Comparison of ENCODE assay signal across 1 cellular context in the genomic region with DNA sequence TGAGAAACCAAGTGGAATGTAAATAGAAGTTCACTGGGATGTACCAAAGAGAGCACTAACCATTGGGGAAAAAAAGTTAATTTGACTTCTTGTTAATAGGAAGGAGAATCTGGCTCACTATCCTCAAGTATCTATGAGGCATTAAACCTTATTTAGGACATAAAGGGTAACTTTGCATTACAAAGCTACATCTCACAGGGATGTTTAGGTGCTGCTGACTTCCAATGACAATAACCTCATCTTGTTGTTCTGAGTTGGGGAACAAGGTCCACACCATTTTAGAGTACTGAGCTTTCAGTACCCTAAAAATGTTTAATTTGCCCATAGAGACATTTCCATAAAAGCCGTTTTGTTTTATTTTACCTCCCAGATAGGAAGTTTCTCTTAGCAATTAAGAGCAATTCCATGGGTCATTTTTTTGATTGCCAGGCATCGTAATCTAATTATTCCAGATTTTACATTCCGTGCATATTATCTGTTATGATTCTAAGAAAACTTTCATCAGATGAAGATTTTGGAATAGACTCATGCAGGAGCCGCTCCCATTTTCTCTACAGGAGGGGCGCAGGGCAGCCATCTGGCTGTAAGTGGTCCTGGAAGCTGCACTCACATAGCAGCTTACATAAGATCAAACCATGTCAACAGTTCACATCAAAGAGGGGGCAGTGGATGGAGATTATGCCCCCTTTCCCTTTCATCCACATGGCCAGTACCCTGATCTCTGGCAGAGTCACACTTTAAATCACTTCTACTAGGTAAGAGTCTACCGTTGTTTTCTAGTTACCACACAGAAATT.
TF ChIP-seq lines count a peak whose summit lies in the region.

No MANE protein-coding gene starts in this region.

TF ChIP-seq in GM23338, 12 proteins besides CTCF, POLR2A, EP300 and RAD21 (continued from another document):
- TF ChIP-seq, protein P1, sequence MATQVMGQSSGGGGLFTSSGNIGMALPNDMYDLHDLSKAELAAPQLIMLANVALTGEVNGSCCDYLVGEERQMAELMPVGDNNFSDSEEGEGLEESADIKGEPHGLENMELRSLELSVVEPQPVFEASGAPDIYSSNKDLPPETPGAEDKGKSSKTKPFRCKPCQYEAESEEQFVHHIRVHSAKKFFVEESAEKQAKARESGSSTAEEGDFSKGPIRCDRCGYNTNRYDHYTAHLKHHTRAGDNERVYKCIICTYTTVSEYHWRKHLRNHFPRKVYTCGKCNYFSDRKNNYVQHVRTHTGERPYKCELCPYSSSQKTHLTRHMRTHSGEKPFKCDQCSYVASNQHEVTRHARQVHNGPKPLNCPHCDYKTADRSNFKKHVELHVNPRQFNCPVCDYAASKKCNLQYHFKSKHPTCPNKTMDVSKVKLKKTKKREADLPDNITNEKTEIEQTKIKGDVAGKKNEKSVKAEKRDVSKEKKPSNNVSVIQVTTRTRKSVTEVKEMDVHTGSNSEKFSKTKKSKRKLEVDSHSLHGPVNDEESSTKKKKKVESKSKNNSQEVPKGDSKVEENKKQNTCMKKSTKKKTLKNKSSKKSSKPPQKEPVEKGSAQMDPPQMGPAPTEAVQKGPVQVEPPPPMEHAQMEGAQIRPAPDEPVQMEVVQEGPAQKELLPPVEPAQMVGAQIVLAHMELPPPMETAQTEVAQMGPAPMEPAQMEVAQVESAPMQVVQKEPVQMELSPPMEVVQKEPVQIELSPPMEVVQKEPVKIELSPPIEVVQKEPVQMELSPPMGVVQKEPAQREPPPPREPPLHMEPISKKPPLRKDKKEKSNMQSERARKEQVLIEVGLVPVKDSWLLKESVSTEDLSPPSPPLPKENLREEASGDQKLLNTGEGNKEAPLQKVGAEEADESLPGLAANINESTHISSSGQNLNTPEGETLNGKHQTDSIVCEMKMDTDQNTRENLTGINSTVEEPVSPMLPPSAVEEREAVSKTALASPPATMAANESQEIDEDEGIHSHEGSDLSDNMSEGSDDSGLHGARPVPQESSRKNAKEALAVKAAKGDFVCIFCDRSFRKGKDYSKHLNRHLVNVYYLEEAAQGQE (IDR thresholded peaks at IDR 0.05; ENCODE audit: unreplicated experiment) = no peak
- TF ChIP-seq, protein P2, sequence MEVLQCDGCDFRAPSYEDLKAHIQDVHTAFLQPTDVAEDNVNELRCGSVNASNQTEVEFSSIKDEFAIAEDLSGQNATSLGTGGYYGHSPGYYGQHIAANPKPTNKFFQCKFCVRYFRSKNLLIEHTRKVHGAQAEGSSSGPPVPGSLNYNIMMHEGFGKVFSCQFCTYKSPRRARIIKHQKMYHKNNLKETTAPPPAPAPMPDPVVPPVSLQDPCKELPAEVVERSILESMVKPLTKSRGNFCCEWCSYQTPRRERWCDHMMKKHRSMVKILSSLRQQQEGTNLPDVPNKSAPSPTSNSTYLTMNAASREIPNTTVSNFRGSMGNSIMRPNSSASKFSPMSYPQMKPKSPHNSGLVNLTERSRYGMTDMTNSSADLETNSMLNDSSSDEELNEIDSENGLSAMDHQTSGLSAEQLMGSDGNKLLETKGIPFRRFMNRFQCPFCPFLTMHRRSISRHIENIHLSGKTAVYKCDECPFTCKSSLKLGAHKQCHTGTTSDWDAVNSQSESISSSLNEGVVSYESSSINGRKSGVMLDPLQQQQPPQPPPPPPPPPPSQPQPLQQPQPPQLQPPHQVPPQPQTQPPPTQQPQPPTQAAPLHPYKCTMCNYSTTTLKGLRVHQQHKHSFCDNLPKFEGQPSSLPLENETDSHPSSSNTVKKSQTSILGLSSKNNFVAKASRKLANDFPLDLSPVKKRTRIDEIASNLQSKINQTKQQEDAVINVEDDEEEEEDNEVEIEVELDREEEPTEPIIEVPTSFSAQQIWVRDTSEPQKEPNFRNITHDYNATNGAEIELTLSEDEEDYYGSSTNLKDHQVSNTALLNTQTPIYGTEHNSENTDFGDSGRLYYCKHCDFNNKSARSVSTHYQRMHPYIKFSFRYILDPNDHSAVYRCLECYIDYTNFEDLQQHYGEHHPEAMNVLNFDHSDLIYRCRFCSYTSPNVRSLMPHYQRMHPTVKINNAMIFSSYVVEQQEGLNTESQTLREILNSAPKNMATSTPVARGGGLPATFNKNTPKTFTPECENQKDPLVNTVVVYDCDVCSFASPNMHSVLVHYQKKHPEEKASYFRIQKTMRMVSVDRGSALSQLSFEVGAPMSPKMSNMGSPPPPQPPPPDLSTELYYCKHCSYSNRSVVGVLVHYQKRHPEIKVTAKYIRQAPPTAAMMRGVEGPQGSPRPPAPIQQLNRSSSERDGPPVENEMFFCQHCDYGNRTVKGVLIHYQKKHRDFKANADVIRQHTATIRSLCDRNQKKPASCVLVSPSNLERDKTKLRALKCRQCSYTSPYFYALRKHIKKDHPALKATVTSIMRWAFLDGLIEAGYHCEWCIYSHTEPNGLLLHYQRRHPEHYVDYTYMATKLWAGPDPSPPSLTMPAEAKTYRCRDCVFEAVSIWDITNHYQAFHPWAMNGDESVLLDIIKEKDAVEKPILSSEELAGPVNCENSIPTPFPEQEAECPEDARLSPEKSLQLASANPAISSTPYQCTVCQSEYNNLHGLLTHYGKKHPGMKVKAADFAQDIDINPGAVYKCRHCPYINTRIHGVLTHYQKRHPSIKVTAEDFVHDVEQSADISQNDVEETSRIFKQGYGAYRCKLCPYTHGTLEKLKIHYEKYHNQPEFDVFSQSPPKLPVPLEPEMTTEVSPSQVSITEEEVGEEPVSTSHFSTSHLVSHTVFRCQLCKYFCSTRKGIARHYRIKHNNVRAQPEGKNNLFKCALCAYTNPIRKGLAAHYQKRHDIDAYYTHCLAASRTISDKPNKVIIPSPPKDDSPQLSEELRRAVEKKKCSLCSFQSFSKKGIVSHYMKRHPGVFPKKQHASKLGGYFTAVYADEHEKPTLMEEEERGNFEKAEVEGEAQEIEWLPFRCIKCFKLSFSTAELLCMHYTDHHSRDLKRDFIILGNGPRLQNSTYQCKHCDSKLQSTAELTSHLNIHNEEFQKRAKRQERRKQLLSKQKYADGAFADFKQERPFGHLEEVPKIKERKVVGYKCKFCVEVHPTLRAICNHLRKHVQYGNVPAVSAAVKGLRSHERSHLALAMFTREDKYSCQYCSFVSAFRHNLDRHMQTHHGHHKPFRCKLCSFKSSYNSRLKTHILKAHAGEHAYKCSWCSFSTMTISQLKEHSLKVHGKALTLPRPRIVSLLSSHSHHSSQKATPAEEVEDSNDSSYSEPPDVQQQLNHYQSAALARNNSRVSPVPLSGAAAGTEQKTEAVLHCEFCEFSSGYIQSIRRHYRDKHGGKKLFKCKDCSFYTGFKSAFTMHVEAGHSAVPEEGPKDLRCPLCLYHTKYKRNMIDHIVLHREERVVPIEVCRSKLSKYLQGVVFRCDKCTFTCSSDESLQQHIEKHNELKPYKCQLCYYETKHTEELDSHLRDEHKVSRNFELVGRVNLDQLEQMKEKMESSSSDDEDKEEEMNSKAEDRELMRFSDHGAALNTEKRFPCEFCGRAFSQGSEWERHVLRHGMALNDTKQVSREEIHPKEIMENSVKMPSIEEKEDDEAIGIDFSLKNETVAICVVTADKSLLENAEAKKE (CRISPR knock-in tag; IDR thresholded peaks at IDR 0.05) = no peak
- TF ChIP-seq EZH2phosphoT487 (IDR thresholded peaks at IDR 0.05; ENCODE audit: unreplicated experiment) (no peak), JUNB (IDR thresholded peaks at IDR 0.05; ENCODE audit: unreplicated experiment) (no peak)
